Comparison of ENCODE assay signal across 20 cellular contexts in the genomic region with DNA sequence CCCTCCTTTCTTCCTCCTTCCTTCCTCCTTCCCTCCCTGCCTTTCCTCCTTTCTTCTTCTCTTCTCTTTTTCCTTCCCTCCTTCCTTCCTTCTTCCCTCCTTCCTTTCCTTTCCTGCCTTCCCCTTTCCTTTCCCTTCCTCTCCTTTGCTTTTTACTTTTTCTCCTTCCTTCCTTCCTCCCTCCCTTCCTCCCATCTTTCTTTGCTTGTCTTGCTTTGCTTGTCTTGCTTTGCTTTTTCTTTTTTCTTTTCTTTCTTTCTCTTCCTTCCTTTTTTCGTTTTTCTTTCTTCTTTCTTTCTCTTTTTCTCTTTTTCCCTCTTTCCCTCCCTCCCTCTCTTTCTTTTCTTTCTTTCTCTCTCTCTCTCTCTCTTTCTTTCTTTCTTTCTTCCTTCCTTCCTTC.
"Had no signal": no experiment of that assay in that cellular context is flagged by ENCODE, and none has a peak within 500 bp of the region (broad histone marks: within the 10 kb centered on the region; RNA-seq: fewer than 3 reads in every experiment).

No MANE protein-coding gene starts in this region.

- DNase-seq: cortex of kidney; dorsolateral prefrontal cortex; effector CD8-positive, alpha-beta T cell; heart left ventricle; hypothalamus; kidney glomerular epithelial cell; mesendoderm; naive B cell; occipital lobe; pancreas; right cardiac atrium; spleen; stimulated activated CD4-positive, alpha-beta T cell treated with anti-CD3 and anti-CD28 coated beads, Interleukin-15, amount 100 ng/mL, for 24 hours; stimulated activated CD4-positive, alpha-beta T cell treated with anti-CD3 and anti-CD28 coated beads, Interleukin-1b, Interleukin-23, amount 100 ng/mL, for 48 hours; stimulated activated CD4-positive, alpha-beta T cell treated with anti-CD3 and anti-CD28 coated beads, Interleukin-4, amount 100 ng/mL, for 24 hours; testis had no signal

- FAIRE-seq: frontal cortex, islet of Langerhans, pancreas had no signal

- H3K27ac ChIP-seq: dorsolateral prefrontal cortex, heart left ventricle, pancreas, spleen, testis, tibial nerve had no signal

- H3K27me3 ChIP-seq: heart left ventricle, pancreas, spleen, testis, tibial nerve had no signal

- ATAC-seq: heart left ventricle; right cardiac atrium; stimulated activated memory B cell treated with anti-CD40 and anti-IgM and Interleukin-4, amounts not matched to agents 10 μg/mL and 1 μg/mL and 100 μg/mL, for 72 hours had no signal

- H3K4me3 ChIP-seq: dorsolateral prefrontal cortex, heart left ventricle, pancreas, spleen, testis, tibial nerve had no signal

- H3K36me3 ChIP-seq: heart left ventricle, pancreas, spleen, tibial nerve had no signal

- H3K4me1 ChIP-seq: heart left ventricle, pancreas, spleen, testis, tibial nerve had no signal

- H3K9me3 ChIP-seq: heart left ventricle, pancreas, spleen, testis, tibial nerve had no signal
